8 cellular contexts compared by ENCODE assay signal in the genomic region with DNA sequence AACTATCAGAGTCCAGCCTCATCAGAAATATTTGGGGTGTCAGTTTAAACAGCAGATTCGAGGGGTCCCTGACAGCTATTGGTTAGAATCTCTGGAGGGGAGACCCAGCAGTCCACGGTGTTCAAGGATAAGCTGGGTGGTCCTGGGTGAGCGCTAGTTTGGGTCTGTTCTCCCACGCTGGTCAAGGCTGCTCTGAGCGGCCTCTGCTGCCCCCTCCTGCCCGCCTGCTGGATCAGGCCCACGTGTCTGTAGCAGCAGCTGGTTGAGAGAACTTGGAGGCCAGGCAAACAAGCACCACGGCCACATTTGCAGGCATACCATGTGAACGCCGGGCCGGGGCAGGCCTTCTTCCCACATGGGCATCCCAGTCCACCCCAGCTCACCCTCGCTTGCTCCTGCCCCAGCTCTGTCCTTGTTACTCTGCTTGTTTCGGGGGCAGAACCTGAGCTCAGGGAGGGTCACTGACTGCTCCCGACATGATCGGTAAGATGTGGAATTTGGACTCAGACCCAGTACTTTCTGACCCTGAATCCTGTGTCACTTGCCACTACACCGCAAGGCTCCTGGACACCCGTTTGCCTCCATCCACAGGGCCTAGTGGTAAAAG. TPM values are rescaled to one million over a fixed set of nuclear protein-coding genes. Genes with fewer than 3 reads are reported as not detected.
DNase-seq lines count a peak whose midpoint lies in the region; ATAC-seq and TF ChIP-seq lines count a peak whose summit lies in the region.

No MANE protein-coding gene starts in this region.

- H3K27ac Mint-ChIP-seq in immature natural killer cell = no peak overlapping the region

- H3K27ac ChIP-seq in SJSA1 (peak overlapping the region; percentile 79), mucosa of rectum (ENCODE audit: low read depth in 2 of 2, low read length in 2 of 2) (peak overlapping the region; percentile 75)

- H3K4me3 ChIP-seq in SJSA1 = peak overlapping the region; percentile 68
- H3K4me3 ChIP-seq in epithelial cell of proximal tubule (ENCODE audit: low read depth, low read length) = no peak overlapping the region
- H3K4me3 ChIP-seq in mucosa of rectum (ENCODE audit: low read length in 2 of 2) = no peak overlapping the region

- no peak overlapping the region for H3K4me3 Mint-ChIP-seq in immature natural killer cell

- H3K9me3 ChIP-seq in SJSA1 (replicated peaks) (no peaks in the 10 kb centered on the region), mucosa of rectum (ENCODE audit: control insufficient read depth in 2 of 2, low read length in 2 of 2) (no peaks in the 10 kb centered on the region)

- H3K9ac ChIP-seq in mucosa of rectum (ENCODE audit: low read depth in 1 of 2, low read length in 2 of 2) = peak overlapping the region in 1 of 2 donors; percentile 49

- peaks cover 0 to 4% (median 0%) of the 10 kb centered on the region in 3 donors for H3K36me3 Mint-ChIP-seq in immature natural killer cell

- peak; percentile 76 for TF ChIP-seq CTCF in epithelial cell of proximal tubule (conservative IDR thresholded peaks at IDR 0.05; ENCODE audit: low read depth, low read length)

- H3K4me1 Mint-ChIP-seq in immature natural killer cell = peaks cover 9 to 16% of the 10 kb centered on the region in 2 donors

- DNase-seq in CD1c-positive myeloid dendritic cell (ENCODE audit: extremely low spot score) (peak; percentile 28), H4 (ENCODE audit: low spot score) (peak; percentile 80), SJSA1 (ENCODE audit: low read depth in 1 of 2, low spot score in 2 of 2) (peak; percentile 84 to 91), epithelial cell of proximal tubule (ENCODE audit: low read depth) (no peak), immature natural killer cell (no peak)

- H3K4me1 ChIP-seq in SJSA1 (replicated peaks) (peaks cover 45% of the 10 kb centered on the region), mucosa of rectum (ENCODE audit: control insufficient read depth in 2 of 2, insufficient read depth in 2 of 2, low read length in 2 of 2) (peaks cover 3 to 5% of the 10 kb centered on the region in 2 donors)

- H3K9me3 Mint-ChIP-seq in immature natural killer cell = no peaks in the 10 kb centered on the region

- peaks cover 72% of the 10 kb centered on the region for H3K36me3 ChIP-seq in SJSA1
- no peaks in the 10 kb centered on the region for H3K36me3 ChIP-seq in mucosa of rectum (ENCODE audit: control insufficient read depth in 2 of 2, insufficient read depth in 2 of 2, low read length in 2 of 2)

- H3K27me3 Mint-ChIP-seq in immature natural killer cell (ENCODE audit: low read depth in 3 of 3) = peaks cover 14 to 30% (median 23%) of the 10 kb centered on the region in 3 donors

- ATAC-seq in GM21529 (IDR thresholded peaks at IDR 0.05; ENCODE audit: unreplicated experiment) (no peak), HG02610 (IDR thresholded peaks at IDR 0.05; ENCODE audit: unreplicated experiment) (no peak)

- H3K27me3 ChIP-seq in SJSA1 (replicated peaks) = no peaks in the 10 kb centered on the region
- H3K27me3 ChIP-seq in mucosa of rectum (ENCODE audit: control insufficient read depth in 2 of 2, insufficient read depth in 2 of 2, low read length in 2 of 2) = peaks cover 17 to 18% of the 10 kb centered on the region in 2 donors

RNA-seq across cellular contexts. Expression of a gene that starts 7.4 kb away (rescaled TPM):
- 12.3 and 20.2 TPM in 2 replicates for total RNA-seq in H4 (2014; rRNA removed; shearing (Covaris generic))
- total RNA-seq in SJSA1 (2014; rRNA removed; shearing (Covaris generic)) = 25.7 and 34.7 TPM in 2 replicates
- 0.12 TPM in 1 of 2 replicates, not detected in the other for total RNA-seq in epithelial cell of proximal tubule
- polyA plus RNA-seq in immature natural killer cell = not detected

RNA-seq across cellular contexts. Expression of a gene that starts 37.3 kb away (rescaled TPM):
- total RNA-seq in H4 (2014; rRNA removed; shearing (Covaris generic)) = 9.6 and 10.0 TPM in 2 replicates
- 9.4 and 11.7 TPM in 2 replicates for total RNA-seq in SJSA1 (2014; rRNA removed; shearing (Covaris generic))
- 7.1 and 13.2 TPM in 2 replicates for total RNA-seq in epithelial cell of proximal tubule
- polyA plus RNA-seq in immature natural killer cell = 10 to 100 TPM in 2 of 3 donors, 1 to 10 TPM in 1; 7.9 to 15.5 (median 12.3) TPM

RNA-seq across cellular contexts. Expression of a gene that starts 48.9 kb away (rescaled TPM):
- 0.12 and 0.60 TPM in 2 replicates for total RNA-seq in H4 (2014; rRNA removed; shearing (Covaris generic))
- 3.9 and 5.5 TPM in 2 replicates for total RNA-seq in SJSA1 (2014; rRNA removed; shearing (Covaris generic))
- total RNA-seq in epithelial cell of proximal tubule = 26.5 and 30.1 TPM in 2 replicates
- not detected for polyA plus RNA-seq in immature natural killer cell

Comparison
In these comparisons a context has a peak if more than half of its experiments do, and no peak if none do; other contexts are left out.
1. DNase-seq: peak in CD1c-positive myeloid dendritic cell (single experiment), H4 (single experiment) and SJSA1 (2 of 2); none in epithelial cell of proximal tubule (single experiment) and immature natural killer cell (0 of 3).
2. RNA of a gene that starts 7.4 kb away (total RNA-seq): 25.7 to 34.7 TPM in SJSA1 and 12.3 to 20.2 TPM in H4; 0.12 TPM in epithelial cell of proximal tubule; every median in the first group is over 10 times any median in the second.